Comparison of ENCODE assay signal across 12 cellular contexts in genomic region chr3:155325263-155325835, GRCh38. TPM values are rescaled to one million over a fixed set of nuclear protein-coding genes. Genes with fewer than 3 reads are reported as not detected.
DNase-seq lines count a peak whose midpoint lies in the region; ATAC-seq, FAIRE-seq and TF ChIP-seq lines count a peak whose summit lies in the region.
"Had no signal": no experiment of that assay in that cellular context is flagged by ENCODE, and none has a peak within 500 bp of the region (broad histone marks: within the 10 kb centered on the region; RNA-seq: fewer than 3 reads in every experiment).

No MANE protein-coding gene starts in this region.

- H3K27ac ChIP-seq in endodermal cell (ENCODE audit: low read depth, low read length) (no peak overlapping the region), parathyroid adenoma (peak overlapping the region; percentile 96)
- H3K27ac ChIP-seq: ascending aorta had no signal

- peak; percentile 53 for TF ChIP-seq CTCF in endodermal cell (conservative IDR thresholded peaks at IDR 0.05)
- TF ChIP-seq CTCF in parathyroid adenoma (IDR thresholded peaks at IDR 0.05), result peak; percentile 17

- peak overlapping the region; percentile 24 for H2AFZ ChIP-seq in parathyroid adenoma

- peaks cover 5% of the 10 kb centered on the region for H3K4me1 ChIP-seq in endodermal cell (ENCODE audit: control insufficient read depth, insufficient read depth, low read length)
- H3K4me1 ChIP-seq in parathyroid adenoma, result peaks cover 48% of the 10 kb centered on the region
- H3K4me1 ChIP-seq: ascending aorta had no signal

- H3K4me2 ChIP-seq in parathyroid adenoma (ENCODE audit: low read length), result no peak overlapping the region

- H3K36me3 ChIP-seq in endodermal cell (ENCODE audit: control insufficient read depth, insufficient read depth, low read length), result no peaks in the 10 kb centered on the region
- H3K36me3 ChIP-seq in parathyroid adenoma (ENCODE audit: control insufficient read depth, insufficient read depth, low read length), result no peaks in the 10 kb centered on the region
- H3K36me3 ChIP-seq: ascending aorta had no signal

- H3K79me2 ChIP-seq in parathyroid adenoma, result no peaks in the 10 kb centered on the region

- H3K9me3 ChIP-seq in endodermal cell (ENCODE audit: control insufficient read depth, low read length) (peaks cover 5% of the 10 kb centered on the region), parathyroid adenoma (ENCODE audit: control insufficient read depth, low read length) (no peaks in the 10 kb centered on the region)
- H3K9me3 ChIP-seq: ascending aorta had no signal

- no peaks in the 10 kb centered on the region for H3K27me3 Mint-ChIP-seq in endodermal cell (ENCODE audit: insufficient read depth)
- H3K27me3 Mint-ChIP-seq: naive thymus-derived CD8-positive, alpha-beta T cell had no signal

- FAIRE-seq in HTR-8/SVneo (lab: Jason Lieb, UNC), result no peak

- H3K4me3 ChIP-seq in endodermal cell (ENCODE audit: low read length) (no peak overlapping the region), parathyroid adenoma (ENCODE audit: low read depth, low read length) (no peak overlapping the region)
- H3K4me3 ChIP-seq: ascending aorta had no signal

- H3K9me3 Mint-ChIP-seq in endodermal cell, result peaks cover 2% of the 10 kb centered on the region
- H3K9me3 Mint-ChIP-seq: naive thymus-derived CD8-positive, alpha-beta T cell had no signal

- H3K36me3 Mint-ChIP-seq in endodermal cell (ENCODE audit: low read depth), result no peaks in the 10 kb centered on the region
- H3K36me3 Mint-ChIP-seq: naive thymus-derived CD8-positive, alpha-beta T cell had no signal

- no peaks in the 10 kb centered on the region for H3K27me3 ChIP-seq in endodermal cell (ENCODE audit: control insufficient read depth, insufficient read depth, low read length, poor library complexity, severe bottlenecking)
- H3K27me3 ChIP-seq in parathyroid adenoma (ENCODE audit: control insufficient read depth, insufficient read depth, low read length), result no peaks in the 10 kb centered on the region
- H3K27me3 ChIP-seq: ascending aorta had no signal

- peak; percentile 9 for DNase-seq in NCI-H2171 treated with DMSO at 0.1 percent for 48 hours (lab: John Stamatoyannopoulos, UW)
- DNase-seq in NCI-H2171 (lab: John Stamatoyannopoulos, UW), result no peak
- DNase-seq in NCI-H2029 treated with DMSO at 0.1 percent for 48 hours (lab: John Stamatoyannopoulos, UW), result peak; percentile 54
- no peak for DNase-seq in endodermal cell
- no peak for DNase-seq in NCI-H526 treated with DMSO at 0.1 percent for 48 hours (lab: John Stamatoyannopoulos, UW)
- no peak for DNase-seq in HTR-8/SVneo (ENCODE audit: insufficient read length, low spot score)
- DNase-seq: ACHN; activated T-cell treated with anti-CD3 and anti-CD28 coated beads for 4 hours; naive thymus-derived CD8-positive, alpha-beta T cell had no signal

- H3K9ac ChIP-seq in endodermal cell (ENCODE audit: extremely low read depth, low read length, poor library complexity, severe bottlenecking), result no peak overlapping the region
- H3K9ac ChIP-seq in parathyroid adenoma, result no peak overlapping the region

- H3K27ac Mint-ChIP-seq in endodermal cell, result no peak overlapping the region

- ATAC-seq in HG02763 (IDR thresholded peaks at IDR 0.05; ENCODE audit: unreplicated experiment), result no peak
- ATAC-seq: naive thymus-derived CD8-positive, alpha-beta T cell had no signal

- H3K4me1 Mint-ChIP-seq in endodermal cell, result peaks cover 24% of the 10 kb centered on the region
- H3K4me1 Mint-ChIP-seq: naive thymus-derived CD8-positive, alpha-beta T cell had no signal

- 91 to 93% methylated on average over 8 to 10 of the region's 10 CpGs for WGBS in endodermal cell (ENCODE audit: insufficient coverage in 1 of 2, insufficient read length in 1 of 2), 2 experiments

- H3K4me3 Mint-ChIP-seq in endodermal cell, result no peak overlapping the region

RNA-seq across cellular contexts. Expression of gene STRIT1, which starts 31.9 kb away (rescaled TPM):
- total RNA-seq in endodermal cell, result not detected
- not detected for polyA plus RNA-seq in endodermal cell (2013, experiment 1 of 2)
- not detected for polyA plus RNA-seq in endodermal cell (2013, experiment 2 of 2)
- total RNA-seq: ascending aorta; naive thymus-derived CD8-positive, alpha-beta T cell had no signal
- polyA plus RNA-seq: naive thymus-derived CD8-positive, alpha-beta T cell had no signal

Comparison
In these comparisons a context has a peak if more than half of its experiments do, and no peak if none do; other contexts are left out.
1. DNase-seq: peak in NCI-H2171 treated with DMSO at 0.1 percent for 48 hours (single experiment) and NCI-H2029 treated with DMSO at 0.1 percent for 48 hours (single experiment); none in NCI-H2171 (single experiment), endodermal cell (single experiment), NCI-H526 treated with DMSO at 0.1 percent for 48 hours (single experiment) and HTR-8/SVneo (single experiment).